ENCODE assay signal across 1 cellular context in the genomic region with DNA sequence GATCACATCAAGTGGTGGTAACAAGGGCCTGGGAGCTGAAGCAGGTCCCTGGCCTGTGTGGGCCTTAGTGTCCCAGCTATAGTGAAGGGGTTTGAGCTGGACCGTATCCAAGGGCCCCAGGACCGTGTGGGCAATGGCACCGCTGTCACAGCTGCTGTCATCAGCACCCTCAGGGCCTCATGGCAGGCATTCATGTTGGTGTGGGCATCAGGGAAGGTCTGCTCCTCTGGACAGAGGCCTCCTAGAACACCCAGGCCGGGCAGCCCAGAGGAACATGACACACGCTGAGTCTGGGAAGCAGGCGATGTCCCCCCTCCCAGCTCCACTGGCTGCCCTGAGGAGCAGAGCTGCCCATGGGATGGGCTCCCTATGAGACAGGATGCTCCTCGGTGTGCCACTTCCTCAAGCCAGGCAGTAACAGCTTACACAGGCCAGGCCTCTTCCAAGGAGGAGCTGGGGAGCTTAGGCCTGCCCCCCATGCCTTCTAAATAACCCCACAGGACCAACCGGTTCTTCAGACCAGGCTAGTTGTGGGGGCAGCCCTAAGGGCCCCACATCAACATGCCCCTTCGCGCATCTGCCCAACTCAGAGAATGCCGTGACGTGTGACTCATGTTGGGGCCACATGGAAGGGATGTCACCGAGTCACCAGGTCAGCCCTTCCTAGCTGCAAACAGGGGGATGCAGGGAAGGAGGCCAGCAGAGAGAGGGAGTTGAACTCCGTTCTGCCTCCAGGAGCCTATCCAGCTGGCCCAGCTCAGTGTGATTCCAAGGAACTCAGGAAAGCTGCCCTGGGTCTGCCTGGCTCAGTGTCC.
TF ChIP-seq lines count a peak whose summit lies in the region.

No MANE protein-coding gene starts in this region.

TF ChIP-seq in IMR-90, 13 proteins besides CTCF, POLR2A, EP300 and RAD21:
- TF ChIP-seq RCOR1 (IDR thresholded peaks at IDR 0.05; ENCODE audit: insufficient replicate concordance, low read length) = no peak
- TF ChIP-seq FOS (IDR thresholded peaks at IDR 0.05; ENCODE audit: low read depth, low read length) = 0 out of 2 replicates have a peak, but pooled peaks have one; percentile 6
